ENCODE assay signal across 24 cellular contexts in the genomic region with DNA sequence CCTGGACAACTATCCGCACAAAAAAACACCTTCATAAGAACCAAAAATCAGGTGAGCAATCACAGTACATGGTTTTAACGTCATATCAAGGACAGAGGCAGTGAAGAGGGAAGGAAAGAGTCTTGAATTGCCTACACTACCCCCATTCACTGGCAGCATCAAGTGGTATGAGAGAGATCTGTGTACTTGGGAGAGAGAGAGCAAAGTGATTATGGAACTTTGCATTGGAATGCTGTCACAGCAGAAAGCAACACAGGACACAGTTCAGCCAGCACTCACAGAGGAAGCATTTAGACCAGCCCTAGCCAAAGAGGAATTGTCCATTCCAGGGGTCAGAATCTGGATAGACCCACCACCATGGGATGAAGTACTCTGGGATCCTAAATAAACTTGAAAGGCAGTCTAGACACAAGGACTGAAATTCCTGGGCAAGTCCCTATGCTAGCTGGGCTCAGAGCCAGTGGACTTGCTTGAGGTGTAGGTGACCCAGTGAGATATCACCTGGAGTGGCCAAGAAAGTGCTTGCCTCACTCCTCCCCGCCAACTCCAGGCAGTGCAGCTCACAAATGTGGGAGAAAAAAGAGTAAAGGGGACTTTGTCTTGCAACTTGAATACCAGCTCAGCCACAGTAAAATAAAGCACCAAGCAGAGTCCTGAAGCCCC. TPM values are rescaled to one million over a fixed set of nuclear protein-coding genes. Genes with fewer than 3 reads are reported as not detected.
"Had no signal": no experiment of that assay in that cellular context is flagged by ENCODE, and none has a peak within 500 bp of the region (broad histone marks: within the 10 kb centered on the region; RNA-seq: fewer than 3 reads in every experiment).

No MANE protein-coding gene starts in this region.

- H3K4me3 ChIP-seq: coronary artery, spleen, thoracic aorta had no signal

- H3K4me3 Mint-ChIP-seq: activated CD4-positive, alpha-beta memory T cell treated with anti-CD3 and anti-CD28 coated beads, Interleukin-2, amount 10 ng/mL, durations not matched to agents 7 days and 5 days; activated CD8-positive, alpha-beta memory T cell treated with anti-CD3 and anti-CD28 coated beads, Interleukin-2, amount 10 ng/mL, durations not matched to agents 7 days and 5 days; activated naive CD8-positive, alpha-beta T cell treated with anti-CD3 and anti-CD28 coated beads for 36 hours; central memory CD8-positive, alpha-beta T cell; stimulated activated memory B cell treated with anti-CD40 and anti-IgM and Interleukin-4, amounts not matched to agents 10 μg/mL and 1 μg/mL and 100 μg/mL, for 72 hours had no signal

- ATAC-seq: activated CD8-positive, alpha-beta memory T cell treated with anti-CD3 and anti-CD28 coated beads, Interleukin-2, amount 10 ng/mL, durations not matched to agents 7 days and 5 days; left lobe of liver; naive thymus-derived CD4-positive, alpha-beta T cell; stimulated activated memory B cell treated with anti-CD40 and anti-IgM and Interleukin-4, amounts not matched to agents 10 μg/mL and 1 μg/mL and 100 μg/mL, for 72 hours; WTC11 had no signal

- H3K27ac Mint-ChIP-seq: activated CD4-positive, alpha-beta memory T cell treated with anti-CD3 and anti-CD28 coated beads, Interleukin-2, amount 10 ng/mL, durations not matched to agents 7 days and 5 days; activated CD8-positive, alpha-beta memory T cell treated with anti-CD3 and anti-CD28 coated beads, Interleukin-2, amount 10 ng/mL, durations not matched to agents 7 days and 5 days; activated naive CD8-positive, alpha-beta T cell treated with anti-CD3 and anti-CD28 coated beads for 36 hours; naive thymus-derived CD4-positive, alpha-beta T cell; stimulated activated memory B cell treated with anti-CD40 and anti-IgM and Interleukin-4, amounts not matched to agents 10 μg/mL and 1 μg/mL and 100 μg/mL, for 72 hours; WTC11 had no signal

- FAIRE-seq: endometrium, frontal cortex, kidney, TTC549 had no signal

- DNase-seq: activated CD4-positive, alpha-beta memory T cell treated with anti-CD3 and anti-CD28 coated beads, Interleukin-2, amount 10 ng/mL, durations not matched to agents 7 days and 5 days; activated CD4-positive, alpha-beta T cell treated with anti-CD3 and anti-CD28 coated beads for 4 hours; activated CD8-positive, alpha-beta memory T cell treated with anti-CD3 and anti-CD28 coated beads, Interleukin-2, amount 10 ng/mL, durations not matched to agents 7 days and 5 days; activated naive CD8-positive, alpha-beta T cell treated with anti-CD3 and anti-CD28 coated beads for 36 hours; amniotic stem cell; kidney; mesenchymal stem cell; naive thymus-derived CD4-positive, alpha-beta T cell; posterior cingulate gyrus; retina; spleen; stimulated activated CD4-positive, alpha-beta T cell treated with anti-CD3 and anti-CD28 coated beads, Interleukin-4, amount 100 ng/mL, for 4 hours; SW 1271 had no signal

- H3K36me3 Mint-ChIP-seq: activated CD8-positive, alpha-beta memory T cell treated with anti-CD3 and anti-CD28 coated beads, Interleukin-2, amount 10 ng/mL, durations not matched to agents 7 days and 5 days; activated naive CD8-positive, alpha-beta T cell treated with anti-CD3 and anti-CD28 coated beads for 36 hours; stimulated activated memory B cell treated with anti-CD40 and anti-IgM and Interleukin-4, amounts not matched to agents 10 μg/mL and 1 μg/mL and 100 μg/mL, for 72 hours had no signal

- H3K9me3 ChIP-seq: thoracic aorta had no signal

- H3K27ac ChIP-seq: spleen had no signal

- H3K36me3 ChIP-seq: spleen, thoracic aorta had no signal

- H3K9me3 Mint-ChIP-seq: activated CD4-positive, alpha-beta memory T cell treated with anti-CD3 and anti-CD28 coated beads, Interleukin-2, amount 10 ng/mL, durations not matched to agents 7 days and 5 days; central memory CD8-positive, alpha-beta T cell had no signal

RNA-seq across cellular contexts. Expression of gene SFTPD, which starts 30.5 kb away (rescaled TPM):
- total RNA-seq: activated CD4-positive, alpha-beta memory T cell treated with anti-CD3 and anti-CD28 coated beads, Interleukin-2, amount 10 ng/mL, durations not matched to agents 7 days and 5 days; activated CD8-positive, alpha-beta memory T cell treated with anti-CD3 and anti-CD28 coated beads, Interleukin-2, amount 10 ng/mL, durations not matched to agents 7 days and 5 days; activated naive CD8-positive, alpha-beta T cell treated with anti-CD3 and anti-CD28 coated beads for 36 hours; spleen; T-helper 2 cell treated with Interferon-gamma antibody and Interleukin-4, amounts not matched to agents 100 ng/mL and 5 ng/mL, for 36 hours; urinary bladder had no signal
- polyA plus RNA-seq: naive thymus-derived CD4-positive, alpha-beta T cell had no signal
